In the genomic region with DNA sequence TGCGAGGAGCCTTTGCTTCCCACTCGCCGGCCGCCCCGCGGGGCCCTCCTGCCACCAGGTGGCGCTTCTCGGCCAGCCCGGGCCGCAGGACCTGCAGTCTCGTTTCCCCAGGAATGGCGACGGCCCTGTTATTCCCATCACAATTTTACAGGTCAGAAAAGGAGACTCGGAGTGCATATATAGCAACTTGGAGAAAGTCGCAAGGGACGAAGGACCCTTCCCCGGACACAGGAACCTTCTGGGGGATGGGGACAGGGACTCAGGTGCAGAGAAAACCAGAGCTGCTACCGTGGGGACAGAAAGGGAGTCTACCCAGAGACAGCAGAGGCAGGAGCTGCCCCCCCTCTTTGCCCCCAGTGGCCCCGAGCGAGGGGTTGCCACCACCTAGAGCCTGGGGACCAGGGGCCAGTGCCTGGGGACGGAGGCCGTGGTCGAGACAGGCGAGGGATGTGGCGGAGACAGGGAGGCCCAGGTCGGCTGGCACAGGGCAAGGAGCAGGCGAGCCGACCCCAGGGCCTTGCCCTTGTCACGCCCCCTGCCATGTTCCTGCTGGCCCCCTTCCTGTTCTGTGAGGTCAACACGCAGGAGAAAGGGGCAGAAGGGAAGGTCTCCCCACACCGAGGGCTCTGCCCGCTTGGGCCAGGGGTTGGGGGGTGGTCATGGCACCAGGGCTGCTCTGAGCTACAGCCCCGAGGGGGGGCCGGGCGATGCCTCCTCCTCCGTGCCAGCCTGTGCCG, we compare ENCODE assay signal across 1 cellular context.
TF ChIP-seq lines count a peak whose summit lies in the region.

No MANE protein-coding gene starts in this region.

TF ChIP-seq in HepG2, 621 proteins besides CTCF, POLR2A, EP300 and RAD21 (continued from another document and continues in another):
- TF ChIP-seq TP53 (CRISPR knock-in tag; conservative IDR thresholded peaks at IDR 0.05) (no peak), NPAS2 (CRISPR knock-in tag; IDR thresholded peaks at IDR 0.05; ENCODE audit: borderline replicate concordance) (no peak), ZFP36 (IDR thresholded peaks at IDR 0.05; ENCODE audit: borderline replicate concordance, low read depth, low read length, partially characterized antibody) (no peak), MBD4 (IDR thresholded peaks at IDR 0.05; ENCODE audit: borderline replicate concordance, low read length) (no peak), ARHGAP35 (CRISPR knock-in tag; IDR thresholded peaks at IDR 0.05; ENCODE audit: borderline replicate concordance) (no peak; the same call in 1 of the 2 replicates), DNMT3B (CRISPR knock-in tag; conservative IDR thresholded peaks at IDR 0.05) (no peak), HOXA9 (CRISPR knock-in tag; IDR thresholded peaks at IDR 0.05; ENCODE audit: borderline replicate concordance) (no peak), HNRNPLL (IDR thresholded peaks at IDR 0.05; ENCODE audit: low read depth, low read length, poor library complexity, severe bottlenecking) (no peak), ZNF713 (CRISPR knock-in tag; IDR thresholded peaks at IDR 0.05) (no peak), PHF21A (CRISPR knock-in tag; IDR thresholded peaks at IDR 0.05) (peak; percentile 77), TCF7L2 (IDR thresholded peaks at IDR 0.05; ENCODE audit: low read depth, low read length) (no peak), RARG (CRISPR knock-in tag; IDR thresholded peaks at IDR 0.05; ENCODE audit: low read depth) (no peak), TAF1 (CRISPR knock-in tag; IDR thresholded peaks at IDR 0.05) (peak; percentile 53; the same call in 1 of the 2 replicates), ZNF30 (CRISPR knock-in tag; IDR thresholded peaks at IDR 0.05) (no peak), ZNF136 (CRISPR knock-in tag; IDR thresholded peaks at IDR 0.05; ENCODE audit: low read depth) (peak; percentile 67; the same call in 1 of the 2 replicates), TGIF2 (CRISPR knock-in tag; IDR thresholded peaks at IDR 0.05) (no peak), ZNF660 (CRISPR knock-in tag; IDR thresholded peaks at IDR 0.05; ENCODE audit: borderline replicate concordance, low read depth) (no peak), ZNF235 (CRISPR knock-in tag; IDR thresholded peaks at IDR 0.05; ENCODE audit: borderline replicate concordance) (0 out of 2 replicates have a peak, but pooled peaks have one; percentile 55), SMYD3 (CRISPR knock-in tag; IDR thresholded peaks at IDR 0.05) (no peak), DNMT1 (CRISPR knock-in tag; IDR thresholded peaks at IDR 0.05) (no peak), ZNF563 (CRISPR knock-in tag; IDR thresholded peaks at IDR 0.05) (no peak), AKAP8 (CRISPR knock-in tag; IDR thresholded peaks at IDR 0.05) (peak; percentile 18; the same call in 1 of the 2 replicates), CAMTA2 (CRISPR knock-in tag; IDR thresholded peaks at IDR 0.05; ENCODE audit: borderline replicate concordance) (no peak; the same call in 1 of the 2 replicates), NAIF1 (CRISPR knock-in tag; IDR thresholded peaks at IDR 0.05; ENCODE audit: borderline replicate concordance) (no peak), RAD51 (IDR thresholded peaks at IDR 0.05; ENCODE audit: borderline replicate concordance) (no peak), ATM (IDR thresholded peaks at IDR 0.05; ENCODE audit: borderline replicate concordance) (no peak), ZNF260 (CRISPR knock-in tag; IDR thresholded peaks at IDR 0.05; ENCODE audit: borderline replicate concordance, low read depth) (no peak), PITX1 (CRISPR knock-in tag; IDR thresholded peaks at IDR 0.05) (no peak), ZNF264 (CRISPR knock-in tag; IDR thresholded peaks at IDR 0.05) (no peak), ZEB1 (IDR thresholded peaks at IDR 0.05; ENCODE audit: insufficient replicate concordance, low read depth) (no peak), ZNF432 (CRISPR knock-in tag; IDR thresholded peaks at IDR 0.05; ENCODE audit: borderline replicate concordance) (no peak), CEBPB (IDR thresholded peaks at IDR 0.05; ENCODE audit: borderline replicate concordance, low read depth, low read length) (no peak), ISX (CRISPR knock-in tag; conservative IDR thresholded peaks at IDR 0.05) (no peak), ATF7-NPFF (CRISPR knock-in tag; IDR thresholded peaks at IDR 0.05; ENCODE audit: low read depth) (peak; percentile 25; the same call in 1 of the 2 replicates), SP2 (CRISPR knock-in tag; IDR thresholded peaks at IDR 0.05) (peak; percentile 42; the same call in 1 of the 2 replicates), ZNF564 (CRISPR knock-in tag; IDR thresholded peaks at IDR 0.05) (no peak; the same call in 1 of the 2 replicates), ZNF530 (CRISPR knock-in tag; IDR thresholded peaks at IDR 0.05; ENCODE audit: low read depth) (no peak), U2AF1 (optimal IDR thresholded peaks at IDR 0.05; ENCODE audit: low read depth, low read length) (peak; percentile 28), ZNF329 (CRISPR knock-in tag; IDR thresholded peaks at IDR 0.05; ENCODE audit: low read depth) (0 out of 2 replicates have a peak, but pooled peaks have one; percentile 68), ZMYM2 (CRISPR knock-in tag; IDR thresholded peaks at IDR 0.05) (peak; percentile 50; the same call in 1 of the 2 replicates), RFX1 (IDR thresholded peaks at IDR 0.05) (no peak), KLF11 (CRISPR knock-in tag; IDR thresholded peaks at IDR 0.05) (no peak), CBX2 (IDR thresholded peaks at IDR 0.05; ENCODE audit: low read depth, low read length) (no peak), CBX2 (CRISPR knock-in tag; IDR thresholded peaks at IDR 0.05; ENCODE audit: low read depth) (no peak), ZSCAN30 (CRISPR knock-in tag; IDR thresholded peaks at IDR 0.05) (0 out of 2 replicates have a peak, but pooled peaks have one; percentile 14), MTF1 (CRISPR knock-in tag; IDR thresholded peaks at IDR 0.05) (no peak)
- TF ChIP-seq, protein P1, sequence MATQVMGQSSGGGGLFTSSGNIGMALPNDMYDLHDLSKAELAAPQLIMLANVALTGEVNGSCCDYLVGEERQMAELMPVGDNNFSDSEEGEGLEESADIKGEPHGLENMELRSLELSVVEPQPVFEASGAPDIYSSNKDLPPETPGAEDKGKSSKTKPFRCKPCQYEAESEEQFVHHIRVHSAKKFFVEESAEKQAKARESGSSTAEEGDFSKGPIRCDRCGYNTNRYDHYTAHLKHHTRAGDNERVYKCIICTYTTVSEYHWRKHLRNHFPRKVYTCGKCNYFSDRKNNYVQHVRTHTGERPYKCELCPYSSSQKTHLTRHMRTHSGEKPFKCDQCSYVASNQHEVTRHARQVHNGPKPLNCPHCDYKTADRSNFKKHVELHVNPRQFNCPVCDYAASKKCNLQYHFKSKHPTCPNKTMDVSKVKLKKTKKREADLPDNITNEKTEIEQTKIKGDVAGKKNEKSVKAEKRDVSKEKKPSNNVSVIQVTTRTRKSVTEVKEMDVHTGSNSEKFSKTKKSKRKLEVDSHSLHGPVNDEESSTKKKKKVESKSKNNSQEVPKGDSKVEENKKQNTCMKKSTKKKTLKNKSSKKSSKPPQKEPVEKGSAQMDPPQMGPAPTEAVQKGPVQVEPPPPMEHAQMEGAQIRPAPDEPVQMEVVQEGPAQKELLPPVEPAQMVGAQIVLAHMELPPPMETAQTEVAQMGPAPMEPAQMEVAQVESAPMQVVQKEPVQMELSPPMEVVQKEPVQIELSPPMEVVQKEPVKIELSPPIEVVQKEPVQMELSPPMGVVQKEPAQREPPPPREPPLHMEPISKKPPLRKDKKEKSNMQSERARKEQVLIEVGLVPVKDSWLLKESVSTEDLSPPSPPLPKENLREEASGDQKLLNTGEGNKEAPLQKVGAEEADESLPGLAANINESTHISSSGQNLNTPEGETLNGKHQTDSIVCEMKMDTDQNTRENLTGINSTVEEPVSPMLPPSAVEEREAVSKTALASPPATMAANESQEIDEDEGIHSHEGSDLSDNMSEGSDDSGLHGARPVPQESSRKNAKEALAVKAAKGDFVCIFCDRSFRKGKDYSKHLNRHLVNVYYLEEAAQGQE (IDR thresholded peaks at IDR 0.05; ENCODE audit: borderline replicate concordance in 1 of 2, low read depth in 1 of 2, low read length in 2 of 2), result no peak; a peak in 1 of 4 replicates
- TF ChIP-seq, protein P2, sequence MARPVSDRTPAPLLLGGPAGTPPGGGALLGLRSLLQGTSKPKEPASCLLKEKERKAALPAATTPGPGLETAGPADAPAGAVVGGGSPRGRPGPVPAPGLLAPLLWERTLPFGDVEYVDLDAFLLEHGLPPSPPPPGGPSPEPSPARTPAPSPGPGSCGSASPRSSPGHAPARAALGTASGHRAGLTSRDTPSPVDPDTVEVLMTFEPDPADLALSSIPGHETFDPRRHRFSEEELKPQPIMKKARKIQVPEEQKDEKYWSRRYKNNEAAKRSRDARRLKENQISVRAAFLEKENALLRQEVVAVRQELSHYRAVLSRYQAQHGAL (CRISPR knock-in tag; IDR thresholded peaks at IDR 0.05; ENCODE audit: not compliant biosample characterization), result no peak
- TF ChIP-seq, protein P3, sequence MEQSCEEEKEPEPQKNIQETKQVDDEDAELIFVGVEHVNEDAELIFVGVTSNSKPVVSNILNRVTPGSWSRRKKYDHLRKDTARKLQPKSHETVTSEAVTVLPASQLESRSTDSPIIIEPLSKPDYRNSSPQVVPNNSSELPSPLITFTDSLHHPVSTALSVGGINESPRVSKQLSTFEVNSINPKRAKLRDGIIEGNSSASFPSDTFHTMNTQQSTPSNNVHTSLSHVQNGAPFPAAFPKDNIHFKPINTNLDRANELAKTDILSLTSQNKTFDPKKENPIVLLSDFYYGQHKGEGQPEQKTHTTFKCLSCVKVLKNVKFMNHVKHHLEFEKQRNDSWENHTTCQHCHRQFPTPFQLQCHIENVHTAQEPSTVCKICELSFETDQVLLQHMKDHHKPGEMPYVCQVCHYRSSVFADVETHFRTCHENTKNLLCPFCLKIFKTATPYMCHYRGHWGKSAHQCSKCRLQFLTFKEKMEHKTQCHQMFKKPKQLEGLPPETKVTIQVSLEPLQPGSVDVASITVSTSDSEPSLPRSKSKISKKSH (CRISPR knock-in tag; IDR thresholded peaks at IDR 0.05; ENCODE audit: borderline replicate concordance), result 0 out of 2 replicates have a peak, but pooled peaks have one; percentile 15
- TF ChIP-seq, protein P4, sequence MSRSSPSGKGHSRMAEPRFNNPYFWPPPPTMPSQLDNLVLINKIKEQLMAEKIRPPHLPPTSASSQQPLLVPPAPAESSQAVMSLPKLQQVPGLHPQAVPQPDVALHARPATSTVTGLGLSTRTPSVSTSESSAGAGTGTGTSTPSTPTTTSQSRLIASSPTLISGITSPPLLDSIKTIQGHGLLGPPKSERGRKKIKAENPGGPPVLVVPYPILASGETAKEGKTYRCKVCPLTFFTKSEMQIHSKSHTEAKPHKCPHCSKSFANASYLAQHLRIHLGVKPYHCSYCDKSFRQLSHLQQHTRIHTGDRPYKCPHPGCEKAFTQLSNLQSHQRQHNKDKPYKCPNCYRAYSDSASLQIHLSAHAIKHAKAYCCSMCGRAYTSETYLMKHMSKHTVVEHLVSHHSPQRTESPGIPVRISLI (CRISPR knock-in tag; IDR thresholded peaks at IDR 0.05; ENCODE audit: borderline replicate concordance), result no peak
- TF ChIP-seq, protein P5, sequence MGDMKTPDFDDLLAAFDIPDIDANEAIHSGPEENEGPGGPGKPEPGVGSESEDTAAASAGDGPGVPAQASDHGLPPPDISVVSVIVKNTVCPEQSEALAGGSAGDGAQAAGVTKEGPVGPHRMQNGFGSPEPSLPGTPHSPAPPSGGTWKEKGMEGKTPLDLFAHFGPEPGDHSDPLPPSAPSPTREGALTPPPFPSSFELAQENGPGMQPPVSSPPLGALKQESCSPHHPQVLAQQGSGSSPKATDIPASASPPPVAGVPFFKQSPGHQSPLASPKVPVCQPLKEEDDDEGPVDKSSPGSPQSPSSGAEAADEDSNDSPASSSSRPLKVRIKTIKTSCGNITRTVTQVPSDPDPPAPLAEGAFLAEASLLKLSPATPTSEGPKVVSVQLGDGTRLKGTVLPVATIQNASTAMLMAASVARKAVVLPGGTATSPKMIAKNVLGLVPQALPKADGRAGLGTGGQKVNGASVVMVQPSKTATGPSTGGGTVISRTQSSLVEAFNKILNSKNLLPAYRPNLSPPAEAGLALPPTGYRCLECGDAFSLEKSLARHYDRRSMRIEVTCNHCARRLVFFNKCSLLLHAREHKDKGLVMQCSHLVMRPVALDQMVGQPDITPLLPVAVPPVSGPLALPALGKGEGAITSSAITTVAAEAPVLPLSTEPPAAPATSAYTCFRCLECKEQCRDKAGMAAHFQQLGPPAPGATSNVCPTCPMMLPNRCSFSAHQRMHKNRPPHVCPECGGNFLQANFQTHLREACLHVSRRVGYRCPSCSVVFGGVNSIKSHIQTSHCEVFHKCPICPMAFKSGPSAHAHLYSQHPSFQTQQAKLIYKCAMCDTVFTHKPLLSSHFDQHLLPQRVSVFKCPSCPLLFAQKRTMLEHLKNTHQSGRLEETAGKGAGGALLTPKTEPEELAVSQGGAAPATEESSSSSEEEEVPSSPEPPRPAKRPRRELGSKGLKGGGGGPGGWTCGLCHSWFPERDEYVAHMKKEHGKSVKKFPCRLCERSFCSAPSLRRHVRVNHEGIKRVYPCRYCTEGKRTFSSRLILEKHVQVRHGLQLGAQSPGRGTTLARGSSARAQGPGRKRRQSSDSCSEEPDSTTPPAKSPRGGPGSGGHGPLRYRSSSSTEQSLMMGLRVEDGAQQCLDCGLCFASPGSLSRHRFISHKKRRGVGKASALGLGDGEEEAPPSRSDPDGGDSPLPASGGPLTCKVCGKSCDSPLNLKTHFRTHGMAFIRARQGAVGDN (CRISPR knock-in tag; IDR thresholded peaks at IDR 0.05), result peak; percentile 89
- TF ChIP-seq, protein P6, sequence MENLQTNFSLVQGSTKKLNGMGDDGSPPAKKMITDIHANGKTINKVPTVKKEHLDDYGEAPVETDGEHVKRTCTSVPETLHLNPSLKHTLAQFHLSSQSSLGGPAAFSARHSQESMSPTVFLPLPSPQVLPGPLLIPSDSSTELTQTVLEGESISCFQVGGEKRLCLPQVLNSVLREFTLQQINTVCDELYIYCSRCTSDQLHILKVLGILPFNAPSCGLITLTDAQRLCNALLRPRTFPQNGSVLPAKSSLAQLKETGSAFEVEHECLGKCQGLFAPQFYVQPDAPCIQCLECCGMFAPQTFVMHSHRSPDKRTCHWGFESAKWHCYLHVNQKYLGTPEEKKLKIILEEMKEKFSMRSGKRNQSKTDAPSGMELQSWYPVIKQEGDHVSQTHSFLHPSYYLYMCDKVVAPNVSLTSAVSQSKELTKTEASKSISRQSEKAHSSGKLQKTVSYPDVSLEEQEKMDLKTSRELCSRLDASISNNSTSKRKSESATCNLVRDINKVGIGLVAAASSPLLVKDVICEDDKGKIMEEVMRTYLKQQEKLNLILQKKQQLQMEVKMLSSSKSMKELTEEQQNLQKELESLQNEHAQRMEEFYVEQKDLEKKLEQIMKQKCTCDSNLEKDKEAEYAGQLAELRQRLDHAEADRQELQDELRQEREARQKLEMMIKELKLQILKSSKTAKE (CRISPR knock-in tag; IDR thresholded peaks at IDR 0.05; ENCODE audit: borderline replicate concordance), result no peak
- TF ChIP-seq, protein P7, sequence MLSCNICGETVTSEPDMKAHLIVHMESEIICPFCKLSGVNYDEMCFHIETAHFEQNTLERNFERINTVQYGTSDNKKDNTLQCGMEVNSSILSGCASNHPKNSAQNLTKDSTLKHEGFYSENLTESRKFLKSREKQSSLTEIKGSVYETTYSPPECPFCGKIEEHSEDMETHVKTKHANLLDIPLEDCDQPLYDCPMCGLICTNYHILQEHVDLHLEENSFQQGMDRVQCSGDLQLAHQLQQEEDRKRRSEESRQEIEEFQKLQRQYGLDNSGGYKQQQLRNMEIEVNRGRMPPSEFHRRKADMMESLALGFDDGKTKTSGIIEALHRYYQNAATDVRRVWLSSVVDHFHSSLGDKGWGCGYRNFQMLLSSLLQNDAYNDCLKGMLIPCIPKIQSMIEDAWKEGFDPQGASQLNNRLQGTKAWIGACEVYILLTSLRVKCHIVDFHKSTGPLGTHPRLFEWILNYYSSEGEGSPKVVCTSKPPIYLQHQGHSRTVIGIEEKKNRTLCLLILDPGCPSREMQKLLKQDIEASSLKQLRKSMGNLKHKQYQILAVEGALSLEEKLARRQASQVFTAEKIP (CRISPR knock-in tag; IDR thresholded peaks at IDR 0.05; ENCODE audit: borderline replicate concordance), result no peak
